In genomic region chr19:4343845-4344713, GRCh38 we compare ENCODE assay signal across 8 cellular contexts. TPM values are rescaled to one million over a fixed set of nuclear protein-coding genes. Genes with fewer than 3 reads are reported as not detected.
DNase-seq lines count a peak whose midpoint lies in the region; ATAC-seq and TF ChIP-seq lines count a peak whose summit lies in the region.

No MANE protein-coding gene starts in this region.

- TF ChIP-seq CTCF in GM23338 (conservative IDR thresholded peaks at IDR 0.05; ENCODE audit: low read depth in 2 of 2) (no peak), glutamatergic neuron (IDR thresholded peaks at IDR 0.05; ENCODE audit: partially characterized antibody, unreplicated experiment) (no peak)

- H3K36me3 ChIP-seq in GM23338 (ENCODE audit: insufficient read depth) (no peaks in the 10 kb centered on the region; the same call in 1 of the 2 replicates), skeletal muscle tissue (ENCODE audit: control insufficient read depth in 3 of 3, insufficient read depth in 3 of 3, low read length in 3 of 3) (peaks cover 0 to 4% (median 4%) of the 10 kb centered on the region in 3 donors)

- H3F3A ChIP-seq in GM23338 (replicated peaks; ENCODE audit: low read depth) = peaks cover 10% of the 10 kb centered on the region; the same call in 1 of the 2 replicates

- H3K4me1 ChIP-seq in GM23338 (ENCODE audit: insufficient read depth) (peaks cover 1% of the 10 kb centered on the region), skeletal muscle tissue (ENCODE audit: control insufficient read depth in 3 of 3, insufficient read depth in 3 of 3, low read length in 3 of 3) (peaks cover 18 to 22% (median 20%) of the 10 kb centered on the region in 3 donors)

- H3K9me2 ChIP-seq in GM23338 (ENCODE audit: insufficient read depth) = no peaks in the 10 kb centered on the region

- H3K27me3 Mint-ChIP-seq in GM23338 (ENCODE audit: insufficient read depth, low read depth, poor library complexity) (peaks cover 23% of the 10 kb centered on the region), glutamatergic neuron (ENCODE audit: unreplicated experiment) (peaks cover 8% of the 10 kb centered on the region)

- H3K4me3 ChIP-seq in GM23338 = peak overlapping the region; percentile 56
- peak overlapping the region; percentile 65 to 94 (median 67) for H3K4me3 ChIP-seq in skeletal muscle tissue (ENCODE audit: low read length in 3 of 3)

- H3K9me3 ChIP-seq in skeletal muscle tissue (ENCODE audit: control insufficient read depth in 3 of 3, low read length in 3 of 3) = no peaks in the 10 kb centered on the region

- peak overlapping the region; percentile 45 to 78 (median 70) for H3K9ac ChIP-seq in skeletal muscle tissue (ENCODE audit: low read depth in 1 of 3, low read length in 3 of 3)

- H4K20me1 ChIP-seq in GM23338 (replicated peaks; ENCODE audit: insufficient read depth) = no peaks in the 10 kb centered on the region; the same call in none of the 2 replicates

- H3K4me3 Mint-ChIP-seq in GM23338 (peak overlapping the region; percentile 89), glutamatergic neuron (ENCODE audit: unreplicated experiment) (peak overlapping the region; percentile 71)

- H3K36me3 Mint-ChIP-seq in GM23338 (ENCODE audit: low read depth) (peaks cover 30% of the 10 kb centered on the region), glutamatergic neuron (ENCODE audit: unreplicated experiment) (no peaks in the 10 kb centered on the region)

- H3K79me2 ChIP-seq in GM23338 (replicated peaks; ENCODE audit: insufficient read depth) = 0 out of 2 replicates have a peak, but pooled peaks cover 5% of the 10 kb centered on the region

- H3K27ac Mint-ChIP-seq in GM23338 (no peak overlapping the region), glutamatergic neuron (ENCODE audit: unreplicated experiment) (no peak overlapping the region)

- H3K27me3 ChIP-seq in GM23338 (ENCODE audit: insufficient read depth) (peaks cover 4% of the 10 kb centered on the region; the same call in 1 of the 2 replicates), skeletal muscle tissue (ENCODE audit: control insufficient read depth in 3 of 3, insufficient read depth in 3 of 3, low read length in 3 of 3) (no peaks in the 10 kb centered on the region)

- peak overlapping the region; percentile 74 for H3K4me2 ChIP-seq in GM23338

- DNase-seq in GM23338 (ENCODE audit: low spot score) (no peak), SKM-1 treated with dmso at 0.1 percent for 144 hours (lab: John Stamatoyannopoulos, UW; ENCODE audit: unreplicated experiment) (peak; percentile 26), glutamatergic neuron (no peak), retina (no peak), NCI-H1417 treated with DMSO at 0.1 percent for 48 hours (lab: John Stamatoyannopoulos, UW) (no peak), T1000 (lab: John Stamatoyannopoulos, UW) (no peak)

- H3K9me3 Mint-ChIP-seq in GM23338 = no peaks in the 10 kb centered on the region; the same call in 2 of the 3 replicates
- H3K9me3 Mint-ChIP-seq in glutamatergic neuron (ENCODE audit: unreplicated experiment) = peaks cover 6% of the 10 kb centered on the region

- ATAC-seq in GM23338 = no peak
- ATAC-seq in GM18519 (IDR thresholded peaks at IDR 0.05; ENCODE audit: low FRiP score, unreplicated experiment) = no peak

- H3K27ac ChIP-seq in GM23338 (ENCODE audit: low read depth) (no peak overlapping the region), skeletal muscle tissue (ENCODE audit: low read depth, low read length) (no peak overlapping the region)

- H2AFZ ChIP-seq in GM23338 = no peak overlapping the region

- H3K4me1 Mint-ChIP-seq in GM23338 (peaks cover 3% of the 10 kb centered on the region), glutamatergic neuron (ENCODE audit: low read depth, unreplicated experiment) (peaks cover 3% of the 10 kb centered on the region)

TF ChIP-seq in GM23338, 12 proteins besides CTCF, POLR2A, EP300 and RAD21 (continues in another document):
- TF ChIP-seq JUNB (IDR thresholded peaks at IDR 0.05; ENCODE audit: unreplicated experiment) (no peak), REST (IDR thresholded peaks at IDR 0.05; ENCODE audit: unreplicated experiment) (no peak), CREB1 (CRISPR knock-in tag; IDR thresholded peaks at IDR 0.05; ENCODE audit: low read depth) (no peak), STAT1 (IDR thresholded peaks at IDR 0.05; ENCODE audit: unreplicated experiment) (no peak), ZNF331 (CRISPR knock-in tag; IDR thresholded peaks at IDR 0.05; ENCODE audit: low read depth) (no peak)

RNA-seq across cellular contexts. Expression of gene MPND, which starts 0.7 kb away (rescaled TPM):
- total RNA-seq in GM23338 (2014; rRNA removed; shearing (Covaris generic)) = 9.1 and 15.6 TPM in 2 replicates
- polyA plus RNA-seq in GM23338 (2016; fragmentation: Nextera tagmentation; extraction: Ambion mirVana) = 11.8 and 22.5 TPM in 2 replicates
- total RNA-seq in glutamatergic neuron (ENCODE audit: unreplicated experiment) = 56.7 TPM
- total RNA-seq in skeletal muscle tissue = 5.7 TPM

RNA-seq across cellular contexts. Expression of gene STAP2, which starts 5.5 kb away (rescaled TPM):
- total RNA-seq in GM23338 (2014; rRNA removed; shearing (Covaris generic)) = 9.2 and 15.1 TPM in 2 replicates
- polyA plus RNA-seq in GM23338 (2016; fragmentation: Nextera tagmentation; extraction: Ambion mirVana) = 20.7 and 21.7 TPM in 2 replicates
- total RNA-seq in glutamatergic neuron (ENCODE audit: unreplicated experiment) (18.1 TPM), skeletal muscle tissue (5.2 TPM)

RNA-seq across cellular contexts. Expression of gene FSD1, which starts 39.7 kb away (rescaled TPM):
- total RNA-seq in GM23338 (2014; rRNA removed; shearing (Covaris generic)) = 54.0 and 82.9 TPM in 2 replicates
- 50.7 and 52.1 TPM in 2 replicates for polyA plus RNA-seq in GM23338 (2016; fragmentation: Nextera tagmentation; extraction: Ambion mirVana)
- total RNA-seq in glutamatergic neuron (ENCODE audit: unreplicated experiment) (156 TPM), skeletal muscle tissue (not detected)

RNA-seq across cellular contexts. Expression of gene TMIGD2, which starts 41.9 kb away (rescaled TPM):
- total RNA-seq in GM23338 (2014; rRNA removed; shearing (Covaris generic)) = 0.76 and 0.93 TPM in 2 replicates
- polyA plus RNA-seq in GM23338 (2016; fragmentation: Nextera tagmentation; extraction: Ambion mirVana) = 0.24 and 0.79 TPM in 2 replicates
- total RNA-seq in glutamatergic neuron (ENCODE audit: unreplicated experiment) = not detected
- 0.52 TPM for total RNA-seq in skeletal muscle tissue

RNA-seq across cellular contexts. Expression of gene SH3GL1, which starts 56.3 kb away (rescaled TPM):
- 85.8 and 89.5 TPM in 2 replicates for total RNA-seq in GM23338 (2014; rRNA removed; shearing (Covaris generic))
- 73.1 and 75.6 TPM in 2 replicates for polyA plus RNA-seq in GM23338 (2016; fragmentation: Nextera tagmentation; extraction: Ambion mirVana)
- total RNA-seq in glutamatergic neuron (ENCODE audit: unreplicated experiment) = 56.3 TPM
- total RNA-seq in skeletal muscle tissue = 16.2 TPM

Comparison
In these comparisons a context has a peak if more than half of its experiments do, and no peak if none do; other contexts are left out.
1. RNA of gene FSD1, which starts 39.7 kb away (total RNA-seq): 156 TPM in glutamatergic neuron (single experiment) and 54.0 to 82.9 TPM in GM23338; not detected in skeletal muscle tissue (single experiment); every median in the first group is over 10 times any median in the second.